In the genomic region with DNA sequence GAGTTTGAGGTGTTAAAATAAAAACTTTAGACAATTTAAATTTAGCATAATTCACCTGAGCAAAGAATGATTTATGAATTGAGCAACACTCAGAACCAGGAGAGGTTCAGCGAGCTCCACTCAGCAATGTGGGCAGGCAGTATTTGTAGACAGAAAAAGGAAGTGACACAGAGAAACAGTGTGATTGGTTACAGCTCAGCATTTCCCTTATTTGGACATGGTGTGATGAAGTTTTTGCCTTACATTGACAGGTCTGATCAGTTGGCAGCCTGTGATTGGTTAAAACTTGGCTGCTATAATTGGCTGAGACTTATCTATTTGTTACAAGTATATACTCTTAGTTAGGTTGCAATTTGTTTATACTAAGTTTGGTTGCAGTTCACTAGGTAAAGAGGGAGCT, we compare ENCODE assay signal across 16 cellular contexts.
"Had no signal": no experiment of that assay in that cellular context is flagged by ENCODE, and none has a peak within 500 bp of the region (broad histone marks: within the 10 kb centered on the region; RNA-seq: fewer than 3 reads in every experiment).

No MANE protein-coding gene starts in this region.

- H3K27ac ChIP-seq: coronary artery, prostate gland, right lobe of liver, transverse colon had no signal

- ATAC-seq: activated CD4-positive, CD25-positive, alpha-beta regulatory T cell treated with anti-CD3 and anti-CD28 coated beads, Interleukin-2, amount 50 U/mL, for 24 hours; left ventricle myocardium superior; right lobe of liver; stimulated activated memory B cell treated with anti-CD40 and anti-IgM and Interleukin-4, amounts not matched to agents 10 μg/mL and 1 μg/mL and 100 μg/mL, for 72 hours had no signal

- H3K4me1 ChIP-seq: prostate gland, right lobe of liver, transverse colon had no signal

- DNase-seq: activated CD4-positive, alpha-beta T cell treated with anti-CD3 and anti-CD28 coated beads, Interleukin-2, amount 50 U/mL, for 4 hours; activated naive CD4-positive, alpha-beta T cell treated with anti-CD3 and anti-CD28 coated beads, Interleukin-2, amount 50 U/mL, for 16 hours; activated T-cell treated with anti-CD3 and anti-CD28 coated beads, Interleukin-2, amount 50 U/mL, for 1 hour; central memory CD4-positive, alpha-beta T cell; effector CD4-positive, alpha-beta T cell; left ventricle myocardium superior; mesenchymal stem cell; nephron progenitor cell; right lobe of liver; stimulated activated CD4-positive, alpha-beta T cell treated with anti-CD3 and anti-CD28 coated beads, Interleukin-1b, Interleukin-23, amount 100 ng/mL, for 48 hours; substantia nigra; transverse colon had no signal

- H3K36me3 ChIP-seq: prostate gland, right lobe of liver, transverse colon had no signal

- H3K9me3 ChIP-seq: prostate gland, right lobe of liver, transverse colon had no signal

- H3K4me3 ChIP-seq: coronary artery, prostate gland, right lobe of liver, transverse colon had no signal

- H3K27me3 ChIP-seq: right lobe of liver, transverse colon had no signal
